ENCODE assay signal across 26 cellular contexts in the genomic region with DNA sequence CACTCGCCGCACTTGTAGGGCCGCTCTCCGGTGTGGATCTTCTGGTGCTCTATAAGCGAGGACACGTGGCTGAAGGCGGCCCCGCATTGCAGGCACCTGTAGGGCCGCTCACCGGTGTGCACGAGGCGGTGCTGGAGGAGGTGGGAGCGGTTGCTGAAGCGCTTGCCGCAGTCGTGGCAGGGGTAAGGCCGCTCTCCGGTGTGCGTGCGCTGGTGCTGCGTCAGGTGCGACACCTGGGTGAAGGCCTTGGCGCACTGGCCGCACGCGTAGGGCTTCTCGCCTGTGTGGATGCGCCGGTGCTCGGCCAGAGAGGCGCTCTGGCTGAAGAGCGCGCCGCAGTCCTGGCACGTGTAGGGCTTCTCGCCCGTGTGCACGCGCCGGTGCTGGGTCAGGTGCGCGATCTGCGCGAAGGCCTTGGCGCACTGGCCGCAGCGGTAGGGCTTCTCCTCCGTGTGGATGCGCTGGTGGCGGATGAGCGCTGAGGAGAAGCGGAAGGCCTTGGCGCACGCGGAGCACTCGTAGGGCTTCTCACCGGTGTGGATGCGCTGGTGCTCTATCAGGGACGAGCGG. TPM values are rescaled to one million over a fixed set of nuclear protein-coding genes. Genes with fewer than 3 reads are reported as not detected.
"Had no signal": no experiment of that assay in that cellular context is flagged by ENCODE, and none has a peak within 500 bp of the region (broad histone marks: within the 10 kb centered on the region; RNA-seq: fewer than 3 reads in every experiment).

No MANE protein-coding gene starts in this region.

- H3K4me1 ChIP-seq: SJSA1 had no signal

- H3K4me3 ChIP-seq: MG63, SJSA1, SK-N-MC had no signal

- H3K36me3 ChIP-seq: MG63, SJSA1 had no signal

- H3K9me3 ChIP-seq: MG63 had no signal

- H3K27me3 ChIP-seq: MG63, SJSA1 had no signal

- DNase-seq: IMR-90, Karpas-422, KG1, MG63, NCI-H1092, NCI-H1105 treated with DMSO at 0.1 percent for 48 hours, NCI-H1417 treated with DMSO at 0.1 percent for 48 hours, NCI-H146, NCI-H1694 treated with DMSO at 0.1 percent for 48 hours, NCI-H1930, NCI-H2081, NCI-H2107, NCI-H2171, NCI-H226, NCI-H446, NCI-H510A, NCI-H524 treated with DMSO at 0.1 percent for 48 hours, NCI-H69, NCI-H774, Right ventricle myocardium superior, RPMI8226, SIG-M5 had no signal

- ATAC-seq: HepG2 had no signal

- H3K27ac ChIP-seq: SJSA1, SK-N-MC had no signal

RNA-seq across cellular contexts. Expression of a gene that starts 7.5 kb away (rescaled TPM):
- total RNA-seq: HepG2, IMR-90, SJSA1 had no signal

RNA-seq across cellular contexts. Expression of a gene that starts 21.1 kb away (rescaled TPM):
- total RNA-seq: HT1080, IMR-90, Right ventricle myocardium superior had no signal
